8 cellular contexts compared by ENCODE assay signal in genomic region chr22:36323182-36323854, GRCh38.
A peak's percentile ranks its signal among the peaks of the same experiment; 100 is the strongest.
DNase-seq lines count a peak whose midpoint lies in the region; ATAC-seq and TF ChIP-seq lines count a peak whose summit lies in the region.

No MANE protein-coding gene starts in this region.

- H2AFZ ChIP-seq in hepatocyte = no peak overlapping the region

- H3K9me3 ChIP-seq in endodermal cell (ENCODE audit: control insufficient read depth, low read length) (no peaks in the 10 kb centered on the region), muscle layer of colon (ENCODE audit: low read length) (no peaks in the 10 kb centered on the region), uterus (no peaks in the 10 kb centered on the region), hepatocyte (ENCODE audit: low read depth) (no peaks in the 10 kb centered on the region)

- no peak for ATAC-seq in activated T-cell treated with anti-CD3 and anti-CD28 coated beads, Interleukin-2, amount 50 U/mL, for 4 hours
- ATAC-seq in GM21723 (IDR thresholded peaks at IDR 0.05; ENCODE audit: unreplicated experiment) = no peak
- ATAC-seq in HG03025 (IDR thresholded peaks at IDR 0.05; ENCODE audit: low FRiP score, unreplicated experiment) = no peak

- intact Hi-C loops in uterus (cut with DNase I; ENCODE audit: low total_unique reads) = loop anchor here (10.0 kb wide), 1 partner anchor 141 kb away; no protein-coding TSS in a partner anchor

- H3K9ac ChIP-seq in endodermal cell (ENCODE audit: extremely low read depth, low read length, poor library complexity, severe bottlenecking) (no peak overlapping the region), muscle layer of colon (ENCODE audit: low read length) (peak overlapping the region; percentile 91)

- no peaks in the 10 kb centered on the region for H4K20me1 ChIP-seq in hepatocyte (ENCODE audit: insufficient read depth, poor library complexity, severe bottlenecking)

- no peaks in the 10 kb centered on the region for H3K9me3 Mint-ChIP-seq in activated T-cell treated with anti-CD3 and anti-CD28 coated beads, Interleukin-2, amount 50 U/mL, for 24 hours
- no peaks in the 10 kb centered on the region for H3K9me3 Mint-ChIP-seq in activated T-cell treated with anti-CD3 and anti-CD28 coated beads, Interleukin-2, amount 50 U/mL, for 4 hours
- no peaks in the 10 kb centered on the region for H3K9me3 Mint-ChIP-seq in endodermal cell

- H3K27me3 Mint-ChIP-seq in activated T-cell treated with anti-CD3 and anti-CD28 coated beads, Interleukin-2, amount 50 U/mL, for 24 hours = no peaks in the 10 kb centered on the region
- H3K27me3 Mint-ChIP-seq in activated T-cell treated with anti-CD3 and anti-CD28 coated beads, Interleukin-2, amount 50 U/mL, for 4 hours (ENCODE audit: low read depth) = no peaks in the 10 kb centered on the region
- H3K27me3 Mint-ChIP-seq in endodermal cell (ENCODE audit: insufficient read depth) = no peaks in the 10 kb centered on the region

- H3K27ac Mint-ChIP-seq in activated T-cell treated with anti-CD3 and anti-CD28 coated beads, Interleukin-2, amount 50 U/mL, for 24 hours = peak overlapping the region; percentile 74
- peak overlapping the region; percentile 62 for H3K27ac Mint-ChIP-seq in endodermal cell

- H3K9me2 ChIP-seq in hepatocyte (replicated peaks; ENCODE audit: insufficient read depth) = no peaks in the 10 kb centered on the region

- H3K27me3 ChIP-seq in endodermal cell (ENCODE audit: control insufficient read depth, insufficient read depth, low read length, poor library complexity, severe bottlenecking) (no peaks in the 10 kb centered on the region), muscle layer of colon (ENCODE audit: control insufficient read depth in 1 of 2, insufficient read depth in 2 of 2, low read length in 2 of 2) (no peaks in the 10 kb centered on the region), uterus (no peaks in the 10 kb centered on the region), hepatocyte (no peaks in the 10 kb centered on the region)

- TF ChIP-seq CTCF in endodermal cell (conservative IDR thresholded peaks at IDR 0.05) (no peak), uterus (IDR thresholded peaks at IDR 0.05) (peak in 1 of 4 experiments; percentile 5), hepatocyte (IDR thresholded peaks at IDR 0.05; ENCODE audit: poor library complexity) (no peak)

- H3K4me3 Mint-ChIP-seq in activated T-cell treated with anti-CD3 and anti-CD28 coated beads, Interleukin-2, amount 50 U/mL, for 24 hours = no peak overlapping the region
- H3K4me3 Mint-ChIP-seq in activated T-cell treated with anti-CD3 and anti-CD28 coated beads, Interleukin-2, amount 50 U/mL, for 4 hours = no peak overlapping the region
- H3K4me3 Mint-ChIP-seq in endodermal cell = no peak overlapping the region

- no peak for DNase-seq in activated T-cell treated with anti-CD3 and anti-CD28 coated beads, Interleukin-2, amount 50 U/mL, for 24 hours
- no peak for DNase-seq in activated T-cell treated with anti-CD3 and anti-CD28 coated beads, Interleukin-2, amount 50 U/mL, for 4 hours
- no peak for DNase-seq in endodermal cell
- peak; percentile 74 to 84 for DNase-seq in uterus
- no peak for DNase-seq in hepatocyte (ENCODE audit: low spot score)

- H3K4me1 ChIP-seq in endodermal cell (ENCODE audit: control insufficient read depth, insufficient read depth, low read length) (peaks cover 3% of the 10 kb centered on the region), muscle layer of colon (ENCODE audit: insufficient read depth, low read length) (peaks cover 79% of the 10 kb centered on the region), uterus (peaks cover 26 to 36% of the 10 kb centered on the region in 2 donors), hepatocyte (ENCODE audit: insufficient read depth) (peaks cover 21% of the 10 kb centered on the region)

- peaks cover 23% of the 10 kb centered on the region for H3K4me1 Mint-ChIP-seq in activated T-cell treated with anti-CD3 and anti-CD28 coated beads, Interleukin-2, amount 50 U/mL, for 24 hours (ENCODE audit: low read depth)
- H3K4me1 Mint-ChIP-seq in activated T-cell treated with anti-CD3 and anti-CD28 coated beads, Interleukin-2, amount 50 U/mL, for 4 hours (ENCODE audit: low read depth) = peaks cover 17% of the 10 kb centered on the region
- peaks cover 2% of the 10 kb centered on the region for H3K4me1 Mint-ChIP-seq in endodermal cell

- WGBS in endodermal cell (ENCODE audit: insufficient coverage in 1 of 2, insufficient read length in 1 of 2), 2 experiments = 95% methylated on average over 7 to 14 of the region's 14 CpGs
- WGBS in hepatocyte (ENCODE audit: low lambda C conversion rate, missing lambda C conversion rate) = 89% methylated on average over 14 of the region's 14 CpGs

- peaks cover 100% of the 10 kb centered on the region for H3K36me3 Mint-ChIP-seq in activated T-cell treated with anti-CD3 and anti-CD28 coated beads, Interleukin-2, amount 50 U/mL, for 24 hours (ENCODE audit: low read depth)
- peaks cover 55% of the 10 kb centered on the region for H3K36me3 Mint-ChIP-seq in activated T-cell treated with anti-CD3 and anti-CD28 coated beads, Interleukin-2, amount 50 U/mL, for 4 hours (ENCODE audit: insufficient read depth)
- peaks cover 74% of the 10 kb centered on the region for H3K36me3 Mint-ChIP-seq in endodermal cell (ENCODE audit: low read depth)

- H3K36me3 ChIP-seq in endodermal cell (ENCODE audit: control insufficient read depth, insufficient read depth, low read length) (peaks cover 100% of the 10 kb centered on the region), muscle layer of colon (ENCODE audit: insufficient read depth, low read length) (peaks cover 91% of the 10 kb centered on the region), uterus (no peaks in the 10 kb centered on the region), hepatocyte (replicated peaks; ENCODE audit: insufficient read depth, low read depth) (no peaks in the 10 kb centered on the region)

- H3K4me3 ChIP-seq in endodermal cell (ENCODE audit: low read length) (no peak overlapping the region), muscle layer of colon (ENCODE audit: low read depth in 1 of 2, low read length in 2 of 2) (peak overlapping the region in 1 of 2 donors; percentile 2), uterus (no peak overlapping the region), hepatocyte (no peak overlapping the region)

- H3K4me2 ChIP-seq in hepatocyte = no peak overlapping the region

- TF ChIP-seq POLR2A in uterus (IDR thresholded peaks at IDR 0.05) = no peak

- H3K79me2 ChIP-seq in hepatocyte = peaks cover 45% of the 10 kb centered on the region

- H3K27ac ChIP-seq in endodermal cell (ENCODE audit: low read depth, low read length) = peak overlapping the region; percentile 52
- peak overlapping the region; percentile 97 for H3K27ac ChIP-seq in muscle layer of colon (ENCODE audit: low read depth, low read length)
- H3K27ac ChIP-seq in uterus = peak overlapping the region; percentile 95 to 100
- H3K27ac ChIP-seq in hepatocyte = no peak overlapping the region

Comparison
In these comparisons a context has a peak if more than half of its experiments do, and no peak if none do; other contexts are left out.
1. DNase-seq: peak in uterus (2 of 2); none in activated T-cell treated with anti-CD3 and anti-CD28 coated beads, Interleukin-2, amount 50 U/mL, for 24 hours (single experiment), activated T-cell treated with anti-CD3 and anti-CD28 coated beads, Interleukin-2, amount 50 U/mL, for 4 hours (single experiment), endodermal cell (single experiment) and hepatocyte (single experiment).